8 cellular contexts compared by ENCODE assay signal in the genomic region with DNA sequence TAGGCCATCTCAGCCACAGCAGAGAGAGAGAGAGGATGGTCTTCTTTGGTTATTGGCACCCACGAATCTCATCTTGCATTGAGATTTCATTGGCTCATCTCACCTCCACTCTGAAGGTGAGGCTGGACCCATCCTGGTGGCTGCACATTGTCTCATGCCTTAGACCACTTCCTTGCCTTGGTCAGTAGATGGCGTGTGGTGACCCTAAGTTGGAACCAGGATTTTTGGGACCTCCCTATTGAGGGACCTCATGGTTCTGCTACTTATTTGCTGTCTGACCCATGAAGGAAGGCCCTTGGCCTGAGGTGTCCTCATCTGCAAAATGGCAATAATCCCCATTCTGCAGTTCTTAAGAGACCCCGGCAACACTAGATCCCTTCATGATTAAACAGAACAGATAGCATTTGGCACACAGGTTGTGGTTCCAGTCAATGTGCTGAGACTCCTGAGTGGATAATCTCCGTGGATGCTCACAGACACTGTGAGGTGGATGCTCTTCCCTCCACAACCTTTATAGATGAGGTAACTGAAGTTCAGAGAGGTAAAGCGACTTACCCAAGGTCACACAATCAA. TPM values are rescaled to one million over a fixed set of nuclear protein-coding genes. Genes with fewer than 3 reads are reported as not detected.
DNase-seq lines count a peak whose midpoint lies in the region; ATAC-seq, FAIRE-seq and TF ChIP-seq lines count a peak whose summit lies in the region.

No MANE protein-coding gene starts in this region.

- H3K4me1 ChIP-seq in A549 (no peaks in the 10 kb centered on the region), pancreas (no peaks in the 10 kb centered on the region)

- intact Hi-C loops in dorsolateral prefrontal cortex (cut with DNase I) (no loop called here), pancreas (cut with DNase I) (no loop called here), posterior cingulate gyrus (cut with DNase I) (no loop called here)

- TF ChIP-seq EP300 in A549 (IDR thresholded peaks at IDR 0.05), result no peak

- no peaks in the 10 kb centered on the region for H3K9me3 ChIP-seq in A549
- H3K9me3 ChIP-seq in pancreas, result no peaks in the 10 kb centered on the region

- CTCF ChIA-PET in A549 (lab: Yijun Ruan, JAX), result interaction anchor here (0.8 to 4.9 kb wide), 9 partner anchors 12 to 228 kb away, joined by 3 to 58 read pairs (median 5); no protein-coding TSS in a partner anchor

- H3K27me3 ChIP-seq in dorsolateral prefrontal cortex (no peaks in the 10 kb centered on the region), pancreas (no peaks in the 10 kb centered on the region)

- TF ChIP-seq RAD21 in A549 (conservative IDR thresholded peaks at IDR 0.05 in 1 of 2, IDR thresholded peaks at IDR 0.05 in 1 of 2), result peak; percentile 55 to 67

- H3K4me2 ChIP-seq in A549, result no peak overlapping the region

- no peak overlapping the region for H3K4me3 ChIP-seq in A549
- no peak overlapping the region for H3K4me3 ChIP-seq in dorsolateral prefrontal cortex
- no peak overlapping the region for H3K4me3 ChIP-seq in pancreas

- peak; percentile 48 to 74; a peak in 3 of 6 replicates for ATAC-seq in A549
- ATAC-seq in pancreas, result peak in 3 of 4 donors; percentile 41 to 61 (median 59)

- H3K27ac ChIP-seq in A549 (no peak overlapping the region), dorsolateral prefrontal cortex (no peak overlapping the region), pancreas (no peak overlapping the region)

- POLR2A ChIA-PET in A549 (lab: Yijun Ruan, JAX), result no interaction called here

- FAIRE-seq in A549 (lab: Jason Lieb, UNC) (no peak), pancreas (lab: Jason Lieb, UNC) (no peak)

- peak; percentile 46 to 54 for DNase-seq in A549 (ENCODE audit: low read depth in 1 of 2, low spot score in 1 of 2)
- peak; percentile 58 for DNase-seq in ELR (ENCODE audit: low read depth)
- peak; percentile 6 for DNase-seq in NCI-H2196 treated with DMSO at 0.1 percent for 48 hours (lab: John Stamatoyannopoulos, UW; ENCODE audit: unreplicated experiment)
- no peak for DNase-seq in dorsolateral prefrontal cortex
- no peak for DNase-seq in pancreas
- no peak for DNase-seq in middle frontal gyrus (ENCODE audit: extremely low spot score, low spot score)
- DNase-seq in posterior cingulate gyrus, result no peak
- no peak for DNase-seq in KG1 (lab: John Stamatoyannopoulos, UW)

- WGBS in A549 (ENCODE audit: missing lambda C conversion rate), result 55% methylated on average over 5 of the region's 5 CpGs
- WGBS in pancreas, 2 donors, result 52 to 60% methylated on average over 5 of the region's 5 CpGs

- TF ChIP-seq CTCF in A549 (IDR thresholded peaks at IDR 0.05) (peak; percentile 56), dorsolateral prefrontal cortex (IDR thresholded peaks at IDR 0.05 in 54 of 56, conservative IDR thresholded peaks at IDR 0.05 in 2 of 56; ENCODE audit: low read depth in 1 of 56, partially characterized antibody in 56 of 56) (peak in 54 of 56 donors; percentile 14 to 65 (median 46)), pancreas (IDR thresholded peaks at IDR 0.05) (peak in 1 of 4 donors; percentile 16)

- TF ChIP-seq POLR2A in A549 (IDR thresholded peaks at IDR 0.05; ENCODE audit: low read length), result no peak

- peaks cover 0 to 8% (median 0%) of the 10 kb centered on the region in 3 donors for H3K36me3 ChIP-seq in pancreas

TF ChIP-seq in A549, 52 proteins besides CTCF, POLR2A, EP300 and RAD21:
- TF ChIP-seq BCL3 (IDR thresholded peaks at IDR 0.05), result no peak
- TF ChIP-seq SMC3 (IDR thresholded peaks at IDR 0.05), result peak; percentile 45; the same call in 1 of the 3 replicates

RNA-seq across cellular contexts. Expression of gene AAR2, which starts 21.5 kb away (rescaled TPM):
- polyA plus RNA-seq in A549 (2011; rRNA removed), result 29.2 and 38.0 TPM in 2 replicates
- polyA plus RNA-seq in A549 (2012; cell fraction: cytosol; rRNA removed), result 27.8 and 38.8 TPM in 2 replicates
- 36.7 and 45.9 TPM in 2 replicates for polyA plus RNA-seq in A549 (2012; cell fraction: nucleus; rRNA removed)
- polyA plus RNA-seq in A549 (2017; fragmentation: RNase III; extraction: RNeasy Plus Mini Kit Qiagen cat#74134 plus additional on column Dnase treatment), result 26.8 to 27.2 TPM (median 27.2 TPM) in 3 replicates
- 46.0 and 55.3 TPM in 2 replicates for polyA minus RNA-seq in A549 (2011; rRNA and poly(A)+ RNA removed)
- 10 to 100 TPM in 119 of 120 experiments, 1 to 10 TPM in 1; 9.9 to 18.5 (median 14.4) TPM for total RNA-seq in dorsolateral prefrontal cortex
- 10 to 100 TPM in 3 of 6 donors, 1 to 10 TPM in 3; 7.0 to 12.4 (median 9.4) TPM for total RNA-seq in pancreas
- polyA plus RNA-seq in pancreas, result 10 to 100 TPM in 1 of 2 donors, 1 to 10 TPM in 1; 9.0 to 18.0 TPM

Comparison
In these comparisons a context has a peak if more than half of its experiments do, and no peak if none do; other contexts are left out.
1. DNase-seq: peak in A549 (2 of 2), ELR (single experiment) and NCI-H2196 treated with DMSO at 0.1 percent for 48 hours (single experiment); none in dorsolateral prefrontal cortex (0 of 10), pancreas (0 of 6), middle frontal gyrus (single experiment), posterior cingulate gyrus (0 of 10) and KG1 (single experiment).